In genomic region chrX:84046403-84046984, GRCh38 we compare ENCODE assay signal across 1 cellular context.
TF ChIP-seq lines count a peak whose summit lies in the region.

No MANE protein-coding gene starts in this region.

TF ChIP-seq in K562, 482 proteins besides CTCF, POLR2A, EP300 and RAD21 (continued from another document):
- TF ChIP-seq REST (CRISPR knock-in tag; IDR thresholded peaks at IDR 0.05; ENCODE audit: low read depth) (no peak), RFX1 (IDR thresholded peaks at IDR 0.05) (no peak), MXD1 (CRISPR knock-in tag; IDR thresholded peaks at IDR 0.05; ENCODE audit: borderline replicate concordance, poor library complexity, severe bottlenecking) (no peak), ZNF75A (CRISPR knock-in tag; IDR thresholded peaks at IDR 0.05) (no peak), MEF2A (IDR thresholded peaks at IDR 0.05; ENCODE audit: control insufficient read depth, low read depth, low read length) (no peak), ETS1 (conservative IDR thresholded peaks at IDR 0.05; ENCODE audit: control insufficient read depth, low read depth, low read length) (no peak)
TF ChIP-seq in K562: peak in this region for 0.
